In the genomic region with DNA sequence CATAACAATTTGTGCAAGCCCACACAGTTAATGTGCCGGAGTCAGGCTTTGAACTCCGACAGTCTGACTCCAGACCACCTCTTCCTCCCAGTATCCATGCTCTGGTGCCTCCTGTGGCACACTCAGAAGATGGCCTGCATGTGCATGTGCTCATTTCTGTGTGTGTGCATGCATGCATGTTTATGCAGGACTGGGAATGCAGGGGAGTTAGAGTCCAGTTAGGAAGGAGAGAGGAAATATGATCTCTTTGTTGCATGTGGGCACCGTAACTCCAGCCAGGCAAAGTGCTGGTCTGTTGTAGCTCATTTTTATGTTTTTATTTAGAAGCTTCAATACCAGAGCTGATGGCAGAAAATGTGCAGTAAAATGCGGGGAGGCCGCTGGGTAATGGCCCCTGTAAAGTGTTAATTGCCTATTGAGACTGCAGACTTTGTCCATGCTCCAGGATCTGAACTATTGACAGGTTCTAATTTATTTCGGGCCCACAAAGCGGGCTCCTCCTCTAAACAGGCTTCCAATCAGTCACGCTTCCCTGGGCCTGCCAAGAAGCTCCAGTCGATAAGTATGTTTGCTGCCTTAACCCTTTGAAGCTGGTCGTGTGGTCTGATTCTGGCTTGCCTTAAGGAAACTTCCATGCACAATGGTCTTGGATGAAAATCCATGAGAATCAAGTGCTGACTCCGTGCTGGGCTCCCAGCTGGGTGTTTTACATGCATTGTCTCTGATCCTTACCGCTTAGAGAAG, we compare ENCODE assay signal across 17 cellular contexts.
"Had no signal": no experiment of that assay in that cellular context is flagged by ENCODE, and none has a peak within 500 bp of the region (broad histone marks: within the 10 kb centered on the region; RNA-seq: fewer than 3 reads in every experiment).

No MANE protein-coding gene starts in this region.

- DNase-seq: esophagus squamous epithelium; foreskin fibroblast; kidney; left cardiac atrium; mammary epithelial cell; naive thymus-derived CD4-positive, alpha-beta T cell; stimulated activated CD4-positive, alpha-beta T cell treated with anti-CD3 and anti-CD28 coated beads, Interleukin-15, amount 100 ng/mL, for 24 hours; stimulated activated CD4-positive, alpha-beta T cell treated with anti-CD3 and anti-CD28 coated beads, Interleukin-1b, Interleukin-23, amount 100 ng/mL, for 48 hours; stimulated activated CD4-positive, alpha-beta T cell treated with anti-CD3 and anti-CD28 coated beads, Interleukin-4, amount 100 ng/mL, for 24 hours; testis had no signal

- H3K36me3 ChIP-seq: esophagus squamous epithelium, gastroesophageal sphincter, right atrium auricular region, tibial nerve had no signal

- H3K36me3 Mint-ChIP-seq: naive thymus-derived CD4-positive, alpha-beta T cell; stimulated activated memory B cell treated with anti-CD40 and anti-IgM and Interleukin-4, amounts not matched to agents 10 μg/mL and 1 μg/mL and 100 μg/mL, for 72 hours had no signal

- FAIRE-seq: colon, kidney had no signal

- H3K27ac Mint-ChIP-seq: dendritic cell treated with granulocyte-macrophage colony-stimulating factor and Interleukin-4, amounts not matched to agents 40 ng/mL and 50 ng/mL, for 4 days; naive thymus-derived CD4-positive, alpha-beta T cell; stimulated activated memory B cell treated with anti-CD40 and anti-IgM and Interleukin-4, amounts not matched to agents 10 μg/mL and 1 μg/mL and 100 μg/mL, for 72 hours; stimulated activated naive CD8-positive, alpha-beta T cell treated with anti-CD3 and anti-CD28 coated beads, Interleukin-15, Interleukin-2, amounts not matched to agents 100 ng/mL and 50 ng/mL, for 24 hours had no signal

- H3K4me3 ChIP-seq: esophagus squamous epithelium, gastroesophageal sphincter, right atrium auricular region, testis, tibial nerve had no signal

- H3K9me3 ChIP-seq: esophagus squamous epithelium, gastroesophageal sphincter, right atrium auricular region, testis, tibial nerve had no signal

- ATAC-seq: gastroesophageal sphincter; left cardiac atrium; naive thymus-derived CD4-positive, alpha-beta T cell; stimulated activated memory B cell treated with anti-CD40 and anti-IgM and Interleukin-4, amounts not matched to agents 10 μg/mL and 1 μg/mL and 100 μg/mL, for 72 hours had no signal

- H3K27ac ChIP-seq: esophagus squamous epithelium, gastroesophageal sphincter, right atrium auricular region, testis, tibial nerve had no signal

- H3K9me3 Mint-ChIP-seq: dendritic cell treated with granulocyte-macrophage colony-stimulating factor and Interleukin-4, amounts not matched to agents 40 ng/mL and 50 ng/mL, for 4 days; stimulated activated memory B cell treated with anti-CD40 and anti-IgM and Interleukin-4, amounts not matched to agents 10 μg/mL and 1 μg/mL and 100 μg/mL, for 72 hours; stimulated activated naive CD8-positive, alpha-beta T cell treated with anti-CD3 and anti-CD28 coated beads, Interleukin-15, Interleukin-2, amounts not matched to agents 100 ng/mL and 50 ng/mL, for 24 hours had no signal

- H3K4me1 ChIP-seq: gastroesophageal sphincter, right atrium auricular region, testis, tibial nerve had no signal

- H3K4me1 Mint-ChIP-seq: naive thymus-derived CD4-positive, alpha-beta T cell; stimulated activated memory B cell treated with anti-CD40 and anti-IgM and Interleukin-4, amounts not matched to agents 10 μg/mL and 1 μg/mL and 100 μg/mL, for 72 hours had no signal

- H3K27me3 ChIP-seq: right atrium auricular region, testis, tibial nerve had no signal

- H3K4me3 Mint-ChIP-seq: dendritic cell treated with granulocyte-macrophage colony-stimulating factor and Interleukin-4, amounts not matched to agents 40 ng/mL and 50 ng/mL, for 4 days; naive thymus-derived CD4-positive, alpha-beta T cell; stimulated activated memory B cell treated with anti-CD40 and anti-IgM and Interleukin-4, amounts not matched to agents 10 μg/mL and 1 μg/mL and 100 μg/mL, for 72 hours; stimulated activated naive CD8-positive, alpha-beta T cell treated with anti-CD3 and anti-CD28 coated beads, Interleukin-15, Interleukin-2, amounts not matched to agents 100 ng/mL and 50 ng/mL, for 24 hours had no signal

- H3K27me3 Mint-ChIP-seq: dendritic cell treated with granulocyte-macrophage colony-stimulating factor and Interleukin-4, amounts not matched to agents 40 ng/mL and 50 ng/mL, for 4 days had no signal
